In genomic region chr10:6107616-6108015, GRCh38 we compare ENCODE assay signal across 10 cellular contexts. TPM values are rescaled to one million over a fixed set of nuclear protein-coding genes. Genes with fewer than 3 reads are reported as not detected.
DNase-seq lines count a peak whose midpoint lies in the region; ATAC-seq, FAIRE-seq and TF ChIP-seq lines count a peak whose summit lies in the region.
"Not testable (repeated sequence)": the region's sequence is repeated elsewhere in the genome, so short reads cannot be mapped to it uniquely, and the experiment has no call there.
"Had no signal": no experiment of that assay in that cellular context is flagged by ENCODE, and none has a peak within 500 bp of the region (broad histone marks: within the 10 kb centered on the region; RNA-seq: fewer than 3 reads in every experiment).

No MANE protein-coding gene starts in this region.

- in situ Hi-C loops in K562 (cut with MboI): loop anchor here (25.0 kb wide), 1 partner anchor 555 kb away; no protein-coding TSS in a partner anchor

- not testable (repeated sequence) for H3K27ac ChIP-seq in A549; K562 (ENCODE audit: extremely low read depth, low read depth, low read length)
- H3K27ac ChIP-seq in HUES64 (ENCODE audit: low read depth, low read length): peak overlapping the region; percentile 40; the same call in 1 of the 2 replicates

- ATAC-seq in A549, K562: not testable (repeated sequence)

- not testable (repeated sequence) for H3K9me3 ChIP-seq in A549; HUES64 (ENCODE audit: insufficient read depth, low read depth, low read length); K562 (replicated peaks; ENCODE audit: control insufficient read depth, insufficient read depth, low read depth, low read length)

- H3K27me3 Mint-ChIP-seq in activated T-cell treated with anti-CD3 and anti-CD28 coated beads, Interleukin-2, amount 50 U/mL, for 24 hours: not testable (repeated sequence)

- H4K20me1 ChIP-seq in K562 (replicated peaks; ENCODE audit: control insufficient read depth, insufficient read depth, low read length): not testable (repeated sequence)

- H3K27ac Mint-ChIP-seq in activated T-cell treated with anti-CD3 and anti-CD28 coated beads, Interleukin-2, amount 50 U/mL, for 24 hours: peak overlapping the region; percentile 73

- H3K36me3 ChIP-seq in HUES64 (ENCODE audit: insufficient read depth, low read length) (peaks cover 82% of the 10 kb centered on the region), K562 (ENCODE audit: control insufficient read depth, insufficient read depth, low read length) (peaks cover 96% of the 10 kb centered on the region)

- H3K4me3 Mint-ChIP-seq in activated T-cell treated with anti-CD3 and anti-CD28 coated beads, Interleukin-2, amount 50 U/mL, for 24 hours: not testable (repeated sequence)

- CTCF ChIA-PET in A549 (lab: Yijun Ruan, JAX): interaction anchor here (0.8 to 8.4 kb wide), 12 partner anchors 11 to 310 kb away, joined by 3 to 65 read pairs (median 6); partner anchors contain the start of gene PFKFB3
- CTCF ChIA-PET in K562 (lab: Yijun Ruan, JAX; ENCODE audit: low intra/inter-chr PET ratio): not testable (repeated sequence)

- not testable (repeated sequence) for H3K9me1 ChIP-seq in K562 (ENCODE audit: control insufficient read depth, insufficient read depth, low read length)

- not testable (repeated sequence) for H3K9me3 Mint-ChIP-seq in activated T-cell treated with anti-CD3 and anti-CD28 coated beads, Interleukin-2, amount 50 U/mL, for 24 hours

- not testable (repeated sequence) for H2AFZ ChIP-seq in K562 (ENCODE audit: low read depth, low read length)

- peaks cover 25% of the 10 kb centered on the region; the same call in 2 of the 3 replicates for H3K4me1 ChIP-seq in A549
- peaks cover 40% of the 10 kb centered on the region for H3K4me1 ChIP-seq in HUES64 (ENCODE audit: insufficient read depth, low read length)
- H3K4me1 ChIP-seq in K562 (replicated peaks in 1 of 2; ENCODE audit: control insufficient read depth in 2 of 2, insufficient read depth in 2 of 2, low read length in 2 of 2): not testable (repeated sequence)

- H3K36me3 Mint-ChIP-seq in activated T-cell treated with anti-CD3 and anti-CD28 coated beads, Interleukin-2, amount 50 U/mL, for 24 hours (ENCODE audit: low read depth): peaks cover 96% of the 10 kb centered on the region

- H3K9ac ChIP-seq in HUES64 (ENCODE audit: low read depth, low read length); K562 (ENCODE audit: insufficient read depth in 1 of 2, low read depth in 2 of 2, low read length in 2 of 2): not testable (repeated sequence)

- FAIRE-seq in A549 (lab: Jason Lieb, UNC); K562 (lab: Jason Lieb, UNC): not testable (repeated sequence)

- not testable (repeated sequence) for TF ChIP-seq CTCF in A549 (IDR thresholded peaks at IDR 0.05); K562 (IDR thresholded peaks at IDR 0.05 in 2 of 3, conservative IDR thresholded peaks at IDR 0.05 in 1 of 3; ENCODE audit: insufficient read depth in 2 of 3, low read depth in 1 of 3, low read length in 3 of 3)

- not testable (repeated sequence) for TF ChIP-seq EP300 in A549 (IDR thresholded peaks at IDR 0.05); K562 (IDR thresholded peaks at IDR 0.05; ENCODE audit: low read length)

- not testable (repeated sequence) for DNase-seq in A549 (ENCODE audit: low read depth in 1 of 2, low spot score in 1 of 2); activated T-cell treated with anti-CD3 and anti-CD28 coated beads, Interleukin-2, amount 50 U/mL, for 24 hours; K562 (ENCODE audit: extremely low read depth in 1 of 4, low spot score in 3 of 4)
- DNase-seq in islet precursor cell: peak; percentile 1

- not testable (repeated sequence) for H3K4me2 ChIP-seq in A549; K562 (ENCODE audit: insufficient read depth, low read length)

- TF ChIP-seq RAD21 in A549 (conservative IDR thresholded peaks at IDR 0.05 in 1 of 2, IDR thresholded peaks at IDR 0.05 in 1 of 2); K562 (CRISPR knock-in tag; conservative IDR thresholded peaks at IDR 0.05 in 1 of 2, IDR thresholded peaks at IDR 0.05 in 1 of 2): not testable (repeated sequence)

- H3K4me3 ChIP-seq in A549; HUES64 (ENCODE audit: low read length); K562: not testable (repeated sequence)

- not testable (repeated sequence) for TF ChIP-seq POLR2A in A549 (IDR thresholded peaks at IDR 0.05; ENCODE audit: low read length); K562 (conservative IDR thresholded peaks at IDR 0.05)

- WGBS in A549 (ENCODE audit: missing lambda C conversion rate): 89% methylated on average over 3 of the region's 3 CpGs
- 89% methylated on average over 3 of the region's 3 CpGs for WGBS in HUES64
- 82% methylated on average over 3 of the region's 3 CpGs for WGBS in K562 (ENCODE audit: insufficient coverage, low coverage, missing lambda C conversion rate)

- BruUV-seq in K562 (replicated peaks; lab: Mats Ljungman, UMichigan): not testable (repeated sequence)

- intact Hi-C loops in K562 (cut with micrococcal nuclease): loop anchor here (2.0 to 5.0 kb wide), 2 partner anchors 45 to 95 kb away; partner anchors contain the start of gene PFKFB3

- not testable (repeated sequence) for H3K27me3 ChIP-seq in HUES64 (ENCODE audit: insufficient read depth, low read length); K562 (ENCODE audit: control insufficient read depth in 2 of 2, insufficient read depth in 2 of 2, low read length in 2 of 2)

- POLR2A ChIA-PET in A549 (lab: Yijun Ruan, JAX): not testable (repeated sequence)
- POLR2A ChIA-PET in K562 (lab: Yijun Ruan, JAX): interaction anchor here (0.6 kb wide), 1 partner anchor 294 kb away, joined by 3 read pairs; no protein-coding TSS in a partner anchor

- H3K4me1 Mint-ChIP-seq in activated T-cell treated with anti-CD3 and anti-CD28 coated beads, Interleukin-2, amount 50 U/mL, for 24 hours (ENCODE audit: low read depth): peaks cover 39% of the 10 kb centered on the region

- H3K79me2 ChIP-seq in K562 (ENCODE audit: control insufficient read depth, insufficient read depth, low read length): peaks cover 17% of the 10 kb centered on the region

TF ChIP-seq in A549, 52 proteins besides CTCF, POLR2A, EP300 and RAD21:
- TF ChIP-seq MAFK (IDR thresholded peaks at IDR 0.05; ENCODE audit: partially characterized antibody): peak; percentile 77
TF ChIP-seq in A549: peak in this region for 1; not testable (repeated sequence) for 51.

RNA-seq across cellular contexts. Expression of gene RBM17, which starts 18.8 kb away (rescaled TPM):
- polyA plus RNA-seq in A549 (2011; rRNA removed) (68.0 and 75.2 TPM in 2 replicates), A549 (2017; fragmentation: RNase III; extraction: RNeasy Plus Mini Kit Qiagen cat#74134 plus additional on column Dnase treatment) (121 to 131 TPM (median 124 TPM) in 3 replicates), K562 (2011; rRNA removed) (51.7 and 53.2 TPM in 2 replicates), K562 (2014; fragmentation: Illumina TruSeq; extraction: Trizol) (194 and 217 TPM in 2 replicates), K562 (2014; fragmentation: Nextera tagmentation; extraction: Ambion mirVana) (10 to 100 TPM; 23.6 to 25.8 TPM), K562 (2014; rRNA removed) (139 and 141 TPM in 2 replicates)
- polyA plus RNA-seq in A549 (2012; cell fraction: cytosol; rRNA removed): 42.8 and 47.4 TPM in 2 replicates
- 52.2 and 80.4 TPM in 2 replicates for polyA plus RNA-seq in A549 (2012; cell fraction: nucleus; rRNA removed)
- 20.4 and 25.5 TPM in 2 replicates for polyA minus RNA-seq in A549 (2011; rRNA and poly(A)+ RNA removed)
- polyA plus RNA-seq in HUES64 (2013, experiment 1 of 2): 90.3 TPM
- 83.3 TPM for polyA plus RNA-seq in HUES64 (2013, experiment 2 of 2)
- 96.3 and 236 TPM in 2 replicates for total RNA-seq in K562 (2011; cell fraction: chromatin; rRNA removed; ENCODE audit: low replicate concordance)
- 32.2 and 43.0 TPM in 2 replicates for total RNA-seq in K562 (2011; cell fraction: nucleolus; rRNA removed)
- total RNA-seq in K562 (2011; cell fraction: nucleoplasm; rRNA removed): 66.7 and 73.8 TPM in 2 replicates
- total RNA-seq in K562 (2014; rRNA removed) (82.8 and 86.5 TPM in 2 replicates), K562 (2014; rRNA removed; fragmentation: Illumina TruSeq; extraction: Trizol) (124 and 148 TPM in 2 replicates), K562 (2015; rRNA removed; fragmentation: Illumina TruSeq; extraction: Trizol) (123 and 125 TPM in 2 replicates), K562 (2021) (144 and 145 TPM in 2 replicates)
- 15.8 and 25.6 TPM in 2 replicates for polyA plus RNA-seq in K562 (2011; cell fraction: cytosol; rRNA removed)
- polyA plus RNA-seq in K562 (2011; cell fraction: nucleus; rRNA removed): 113 and 117 TPM in 2 replicates
- polyA plus RNA-seq in K562 (2012): 102 and 131 TPM in 2 replicates
- polyA minus RNA-seq in K562 (2011; rRNA and poly(A)+ RNA removed): 33.3 and 36.7 TPM in 2 replicates
- 27.6 and 31.4 TPM in 2 replicates for polyA minus RNA-seq in K562 (2011; cell fraction: cytosol; rRNA and poly(A)+ RNA removed)
- 27.5 and 50.4 TPM in 2 replicates for polyA minus RNA-seq in K562 (2011; cell fraction: nucleus; rRNA and poly(A)+ RNA removed)

RNA-seq across cellular contexts. Expression of gene IL2RA, which starts 45.4 kb away (rescaled TPM):
- polyA plus RNA-seq in A549 (2011; rRNA removed) (not detected in 2 replicates), A549 (2017; fragmentation: RNase III; extraction: RNeasy Plus Mini Kit Qiagen cat#74134 plus additional on column Dnase treatment) (not detected in 3 replicates), K562 (2011; rRNA removed) (not detected in 2 replicates), K562 (2014; fragmentation: Illumina TruSeq; extraction: Trizol) (not detected in 2 replicates), K562 (2014; fragmentation: Nextera tagmentation; extraction: Ambion mirVana) (not detected), K562 (2014; rRNA removed) (not detected in 2 replicates)
- polyA plus RNA-seq in A549 (2012; cell fraction: cytosol; rRNA removed): not detected in 2 replicates
- polyA plus RNA-seq in A549 (2012; cell fraction: nucleus; rRNA removed): not detected in 2 replicates
- not detected in 2 replicates for polyA minus RNA-seq in A549 (2011; rRNA and poly(A)+ RNA removed)
- not detected for polyA plus RNA-seq in HUES64 (2013, experiment 1 of 2)
- not detected for polyA plus RNA-seq in HUES64 (2013, experiment 2 of 2)
- not detected in 2 replicates for total RNA-seq in K562 (2011; cell fraction: chromatin; rRNA removed; ENCODE audit: low replicate concordance)
- not detected in 2 replicates for total RNA-seq in K562 (2011; cell fraction: nucleolus; rRNA removed)
- not detected in 2 replicates for total RNA-seq in K562 (2011; cell fraction: nucleoplasm; rRNA removed)
- total RNA-seq in K562 (2014; rRNA removed) (not detected in 2 replicates), K562 (2014; rRNA removed; fragmentation: Illumina TruSeq; extraction: Trizol) (not detected in 2 replicates), K562 (2015; rRNA removed; fragmentation: Illumina TruSeq; extraction: Trizol) (not detected in 2 replicates), K562 (2021) (0.95 and 1.1 TPM in 2 replicates)
- not detected in 2 replicates for polyA plus RNA-seq in K562 (2011; cell fraction: cytosol; rRNA removed)
- not detected in 2 replicates for polyA plus RNA-seq in K562 (2011; cell fraction: nucleus; rRNA removed)
- polyA plus RNA-seq in K562 (2012): 0.03 and 0.19 TPM in 2 replicates
- not detected in 2 replicates for polyA minus RNA-seq in K562 (2011; rRNA and poly(A)+ RNA removed)
- not detected in 2 replicates for polyA minus RNA-seq in K562 (2011; cell fraction: cytosol; rRNA and poly(A)+ RNA removed)
- not detected in 2 replicates for polyA minus RNA-seq in K562 (2011; cell fraction: nucleus; rRNA and poly(A)+ RNA removed)
- total RNA-seq: A172, A673, Daoy, G401 had no signal
- polyA plus RNA-seq: AG04450 had no signal
